In the genomic region with DNA sequence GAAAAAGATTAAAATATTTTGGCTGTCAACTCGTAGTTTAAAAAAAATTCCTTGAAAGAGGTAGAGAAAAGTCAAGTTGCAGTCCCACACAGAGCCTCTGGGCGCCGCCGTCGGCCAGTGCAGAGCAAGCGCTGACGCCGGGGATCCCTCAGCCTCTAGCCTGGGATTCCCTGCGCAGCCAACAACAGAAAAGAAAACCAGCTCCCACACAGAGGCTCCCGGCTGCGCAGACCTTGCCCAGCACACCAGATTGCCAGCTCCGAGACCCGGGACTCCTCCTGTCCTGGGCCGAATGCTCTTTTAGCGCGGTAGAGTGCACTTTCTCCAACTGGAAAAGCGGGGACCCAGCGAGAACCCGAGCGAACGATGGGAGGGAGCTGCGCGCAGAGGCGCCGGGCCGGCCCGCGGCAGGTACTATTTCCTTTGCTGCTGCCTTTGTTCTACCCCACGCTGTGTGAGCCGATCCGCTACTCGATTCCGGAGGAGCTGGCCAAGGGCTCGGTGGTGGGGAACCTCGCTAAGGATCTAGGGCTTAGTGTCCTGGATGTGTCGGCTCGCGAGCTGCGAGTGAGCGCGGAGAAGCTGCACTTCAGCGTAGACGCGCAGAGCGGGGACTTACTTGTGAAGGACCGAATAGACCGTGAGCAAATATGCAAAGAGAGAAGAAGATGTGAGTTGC, we compare ENCODE assay signal across 8 cellular contexts. TPM values are rescaled to one million over a fixed set of nuclear protein-coding genes. Genes with fewer than 3 reads are reported as not detected.
DNase-seq lines count a peak whose midpoint lies in the region; ATAC-seq, FAIRE-seq and TF ChIP-seq lines count a peak whose summit lies in the region.
"Not testable (repeated sequence)": the region's sequence is repeated elsewhere in the genome, so short reads cannot be mapped to it uniquely, and the experiment has no call there.

A gene (plus strand): TSS at position 184 of the 679 bp plus-strand sequence. CDS start 183 bp downstream, at position 367.

- peak; percentile 68 for FAIRE-seq in GM19239 (lab: Jason Lieb, UNC)

- ATAC-seq in HG03097 (IDR thresholded peaks at IDR 0.05; ENCODE audit: low FRiP score, unreplicated experiment) (peak; percentile 70), right lobe of liver (peak; percentile 80 to 90 (median 86))
- peak; percentile 55 for ATAC-seq in activated CD8-positive, alpha-beta memory T cell treated with anti-CD3 and anti-CD28 coated beads, Interleukin-2, amount 10 ng/mL, durations not matched to agents 7 days and 5 days

- H3K9me3 Mint-ChIP-seq in activated CD8-positive, alpha-beta memory T cell treated with anti-CD3 and anti-CD28 coated beads, Interleukin-2, amount 10 ng/mL, durations not matched to agents 7 days and 5 days (ENCODE audit: low read depth): not testable (repeated sequence)

- not testable (repeated sequence) for H3K4me3 Mint-ChIP-seq in activated CD8-positive, alpha-beta memory T cell treated with anti-CD3 and anti-CD28 coated beads, Interleukin-2, amount 10 ng/mL, durations not matched to agents 7 days and 5 days

- H3K4me1 Mint-ChIP-seq in activated CD8-positive, alpha-beta memory T cell treated with anti-CD3 and anti-CD28 coated beads, Interleukin-2, amount 10 ng/mL, durations not matched to agents 7 days and 5 days: peaks cover 20% of the 10 kb centered on the region

- TF ChIP-seq POLR2A in right lobe of liver (IDR thresholded peaks at IDR 0.05): not testable (repeated sequence)

- TF ChIP-seq CTCF in epithelial cell of esophagus (IDR thresholded peaks at IDR 0.05; ENCODE audit: insufficient read depth, low read depth, low read length, missing control alignments) (peak; percentile 79), right lobe of liver (IDR thresholded peaks at IDR 0.05) (peak; percentile 39 to 56 (median 45))

- not testable (repeated sequence) for H3K27me3 ChIP-seq in right lobe of liver

- H3K9me3 ChIP-seq in right lobe of liver: peaks cover 0 to 32% (median 18%) of the 10 kb centered on the region in 4 donors

- CTCF ChIA-PET in activated CD8-positive, alpha-beta memory T cell treated with anti-CD3 and anti-CD28 coated beads, Interleukin-2, amount 10 ng/mL, durations not matched to agents 7 days and 5 days (lab: Charles Lee): interaction anchor here (0.6 to 2.1 kb wide), 6 partner anchors 13 to 140 kb away, joined by 3 to 8 read pairs (median 4); a partner anchor contains a TSS

- H3K4me3 ChIP-seq in epithelial cell of esophagus (ENCODE audit: low read length) (peak within 1 kb of the TSS; percentile 48), right lobe of liver (peak within 1 kb of the TSS in 2 of 3 donors; percentile 23 to 43)

- not testable (repeated sequence) for H3K36me3 ChIP-seq in right lobe of liver

- peaks cover 84% of the 10 kb centered on the region for H3K27me3 Mint-ChIP-seq in activated CD8-positive, alpha-beta memory T cell treated with anti-CD3 and anti-CD28 coated beads, Interleukin-2, amount 10 ng/mL, durations not matched to agents 7 days and 5 days

- DNase-seq in Ammon's horn (ENCODE audit: low spot score) (peak; percentile 51), GM19239 (ENCODE audit: insufficient read length, low spot score) (peak; percentile 65), NCI-H526 (lab: John Stamatoyannopoulos, UW) (peak; percentile 29 to 79), epithelial cell of esophagus (ENCODE audit: low read depth) (peak; percentile 84), right lobe of liver (peak in 2 of 3 donors; percentile 56 to 80)
- peak; percentile 57 for DNase-seq in activated CD8-positive, alpha-beta memory T cell treated with anti-CD3 and anti-CD28 coated beads, Interleukin-2, amount 10 ng/mL, durations not matched to agents 7 days and 5 days
- peak; percentile 45 for DNase-seq in stimulated activated CD4-positive, alpha-beta T cell treated with anti-CD3 and anti-CD28 coated beads, Interleukin-12 subunit alpha, Interleukin-12 subunit beta, amount 100 ng/mL, for 4 hours

- not testable (repeated sequence) for H3K4me1 ChIP-seq in right lobe of liver

- H3K36me3 Mint-ChIP-seq in activated CD8-positive, alpha-beta memory T cell treated with anti-CD3 and anti-CD28 coated beads, Interleukin-2, amount 10 ng/mL, durations not matched to agents 7 days and 5 days: peaks cover 11% of the 10 kb centered on the region

- H3K27ac Mint-ChIP-seq in activated CD8-positive, alpha-beta memory T cell treated with anti-CD3 and anti-CD28 coated beads, Interleukin-2, amount 10 ng/mL, durations not matched to agents 7 days and 5 days: peak within 1 kb of the TSS; percentile 35

- not testable (repeated sequence) for H3K27ac ChIP-seq in right lobe of liver

- 17% methylated on average over 27 of the region's 47 CpGs for WGBS in right lobe of liver (ENCODE audit: insufficient coverage, low coverage, low lambda C conversion rate, missing lambda C conversion rate)

- intact Hi-C loops in right lobe of liver (cut with DNase I): loop anchor here in 1 of 2 donors (10.0 kb wide), 1 partner anchor 173 kb away; a partner anchor contains a TSS

RNA-seq across cellular contexts. Expression of the gene that starts here (rescaled TPM):
- total RNA-seq in activated CD8-positive, alpha-beta memory T cell treated with anti-CD3 and anti-CD28 coated beads, Interleukin-2, amount 10 ng/mL, durations not matched to agents 7 days and 5 days: not detected
- 1 to 10 TPM; 1.2 to 3.7 (median 2.7) TPM for total RNA-seq in right lobe of liver

Comparison
In these comparisons a context has a peak if more than half of its experiments do, and no peak if none do; other contexts are left out.
1. Peak in DNase-seq and ATAC-seq in activated CD8-positive, alpha-beta memory T cell treated with anti-CD3 and anti-CD28 coated beads, Interleukin-2, amount 10 ng/mL, durations not matched to agents 7 days and 5 days; RNA of the gene not detected or under 1 TPM.